8 cellular contexts compared by ENCODE assay signal in genomic region chr13:76991796-76992547, GRCh38. TPM values are rescaled to one million over a fixed set of nuclear protein-coding genes. Genes with fewer than 3 reads are reported as not detected.
DNase-seq lines count a peak whose midpoint lies in the region; TF ChIP-seq lines count a peak whose summit lies in the region.

CLN5 (plus strand) TSS chr13:76992081; CDS start chr13:76992099, 18 bp downstream.

- peak in 1 of 4 donors; percentile 88 for TF ChIP-seq POLR2A in stomach (IDR thresholded peaks at IDR 0.05)

- H3K4me1 Mint-ChIP-seq in H9 (peaks cover 20% of the 10 kb centered on the region in 2 experiments), neural crest cell (peaks cover 30% of the 10 kb centered on the region)

- peak within 1 kb of the TSS; percentile 90 for H3K18ac ChIP-seq in H9 (ENCODE audit: insufficient read length, low read depth, low read length)

- peak; percentile 20 for TF ChIP-seq EP300 in stomach (IDR thresholded peaks at IDR 0.05)

- no peaks in the 10 kb centered on the region; a peak in 1 of 5 replicates for H3K9me3 Mint-ChIP-seq in H9
- H3K9me3 Mint-ChIP-seq in neural crest cell = no peaks in the 10 kb centered on the region

- no peak within 1 kb of the TSS for H4K91ac ChIP-seq in H9 (ENCODE audit: insufficient read length, low read depth, low read length)

- no peak within 1 kb of the TSS for H2AK5ac ChIP-seq in H9 (ENCODE audit: insufficient read length, low read length)

- no CpG with 5 or more reads among the region's 73 CpGs for WGBS in H9 (ENCODE audit: extremely low coverage, insufficient read length, low lambda C conversion rate)
- 0 to 1% (median 0%) methylated on average over 19 to 73 of the region's 73 CpGs for WGBS in stomach, 5 donors

- intact Hi-C loops in stomach (cut with DNase I; ENCODE audit: low total_unique reads) = no loop called here

- H2AFZ ChIP-seq in H9 (ENCODE audit: low read length) = no peak within 1 kb of the TSS

- H3K4me3 Mint-ChIP-seq in H9 (peak within 1 kb of the TSS; percentile 95 to 99), neural crest cell (peak within 1 kb of the TSS; percentile 97)

- no peak within 1 kb of the TSS for H2BK5ac ChIP-seq in H9 (ENCODE audit: insufficient read length, low read length)

- H2BK15ac ChIP-seq in H9 (ENCODE audit: low read depth, low read length) = no peak within 1 kb of the TSS

- H3K9me3 ChIP-seq in H9 (ENCODE audit: control insufficient read depth, low read depth, low read length) = no peaks in the 10 kb centered on the region
- no peaks in the 10 kb centered on the region for H3K9me3 ChIP-seq in SJCRH30 (replicated peaks)
- no peaks in the 10 kb centered on the region for H3K9me3 ChIP-seq in stomach

- peak within 1 kb of the TSS; percentile 93 for H4K5ac ChIP-seq in H9 (ENCODE audit: insufficient read length, low read depth, low read length)

- H3K27ac ChIP-seq in H9 (ENCODE audit: insufficient read length, low read depth, low read length) (peak within 1 kb of the TSS; percentile 30), SJCRH30 (peak within 1 kb of the TSS; percentile 31), stomach (peak within 1 kb of the TSS; percentile 90 to 97 (median 91))

- no peak within 1 kb of the TSS for H3K56ac ChIP-seq in H9 (ENCODE audit: insufficient read length, low read depth, low read length)

- H4K20me1 ChIP-seq in H9 (ENCODE audit: control insufficient read depth, insufficient read depth, insufficient read length) = no peaks in the 10 kb centered on the region

- H3K23me2 ChIP-seq in H9 (ENCODE audit: insufficient read length, low read depth, low read length, poor library complexity, severe bottlenecking) = peaks cover 8% of the 10 kb centered on the region

- peak within 1 kb of the TSS; percentile 94 for H3K9ac ChIP-seq in H9 (ENCODE audit: extremely low read depth, insufficient read length, low read length)

- no peak within 1 kb of the TSS for H4K8ac ChIP-seq in H9 (replicated peaks; ENCODE audit: insufficient read length, low read depth, low read length)

- H3K4me1 ChIP-seq in H9 (ENCODE audit: insufficient read depth, low read length) (no peaks in the 10 kb centered on the region; the same call in 1 of the 2 replicates), SJCRH30 (no peaks in the 10 kb centered on the region), stomach (peaks cover 15 to 32% (median 23%) of the 10 kb centered on the region in 4 donors)

- TF ChIP-seq CTCF in H9 (conservative IDR thresholded peaks at IDR 0.05) = no peak
- TF ChIP-seq CTCF in foreskin fibroblast (IDR thresholded peaks at IDR 0.05; ENCODE audit: low read depth, low read length) = no peak
- no peak for TF ChIP-seq CTCF in neural crest cell (conservative IDR thresholded peaks at IDR 0.05)
- TF ChIP-seq CTCF in stomach (IDR thresholded peaks at IDR 0.05) = peak in 1 of 7 experiments; percentile 21

- no peak within 1 kb of the TSS for H2BK20ac ChIP-seq in H9 (ENCODE audit: low read depth, low read length, poor library complexity, severe bottlenecking)

- H3K4me3 ChIP-seq in SJCRH30 = peak within 1 kb of the TSS; percentile 75
- H3K4me3 ChIP-seq in foreskin fibroblast (ENCODE audit: low read depth in 1 of 2, low read length in 2 of 2) = peak within 1 kb of the TSS; percentile 93
- H3K4me3 ChIP-seq in stomach = peak within 1 kb of the TSS; percentile 57 to 88 (median 76)

- H3K27me3 Mint-ChIP-seq in H9 (ENCODE audit: low read depth) (peaks cover 14% of the 10 kb centered on the region), neural crest cell (ENCODE audit: low read depth) (no peaks in the 10 kb centered on the region)

- H3K23ac ChIP-seq in H9 (ENCODE audit: insufficient read length, low read depth, low read length) = no peak within 1 kb of the TSS

- no peaks in the 10 kb centered on the region for H3K79me1 ChIP-seq in H9 (ENCODE audit: insufficient read depth, low read depth, low read length, poor library complexity, severe bottlenecking)

- H3K27ac Mint-ChIP-seq in H9 (peak within 1 kb of the TSS; percentile 93 to 99 (median 98); a peak in 6 of 7 replicates), neural crest cell (ENCODE audit: unreplicated experiment) (peak within 1 kb of the TSS; percentile 98)

- H2BK120ac ChIP-seq in H9 (ENCODE audit: low read depth, low read length, poor library complexity, severe bottlenecking) = no peak within 1 kb of the TSS

- peaks cover 6% of the 10 kb centered on the region; the same call in 1 of the 2 replicates for H3K36me3 ChIP-seq in SJCRH30
- peaks cover 6 to 18% (median 16%) of the 10 kb centered on the region in 4 donors for H3K36me3 ChIP-seq in stomach

- no peak within 1 kb of the TSS for H3K4ac ChIP-seq in H9 (ENCODE audit: low read depth, low read length)

- H3K4me2 ChIP-seq in H9 (ENCODE audit: insufficient read depth, insufficient read length, low read length) = peak within 1 kb of the TSS; percentile 88

- H3K36me3 Mint-ChIP-seq in H9 (ENCODE audit: insufficient read depth in 1 of 3, low read depth in 3 of 3) (peaks cover 0 to 8% (median 8%) of the 10 kb centered on the region in 3 experiments; a peak in 5 of 7 replicates), neural crest cell (ENCODE audit: low read depth) (peaks cover 6% of the 10 kb centered on the region)

- H3K14ac ChIP-seq in H9 (ENCODE audit: insufficient read depth, low read length) = peak within 1 kb of the TSS; percentile 92

- H3K27me3 ChIP-seq in H9 (ENCODE audit: insufficient read depth, low read length) = no peaks in the 10 kb centered on the region
- H3K27me3 ChIP-seq in SJCRH30 = no peaks in the 10 kb centered on the region
- H3K27me3 ChIP-seq in stomach = no peaks in the 10 kb centered on the region

- H2BK12ac ChIP-seq in H9 (ENCODE audit: insufficient read length, low read depth, low read length) = no peak within 1 kb of the TSS

- H3T11ph ChIP-seq in H9 (ENCODE audit: low read length) = no peak within 1 kb of the TSS

- DNase-seq in GDM1 (lab: John Stamatoyannopoulos, UW) = peak; percentile 97
- peak; percentile 95 for DNase-seq in H9
- peak; percentile 89 for DNase-seq in M059J (ENCODE audit: low read depth)
- peak; percentile 87 for DNase-seq in SJCRH30
- peak; percentile 87 for DNase-seq in activated gamma-delta T cell treated with anti-CD3 and anti-CD28 coated beads, Interleukin-2, amount 50 U/mL, for 16 hours (ENCODE audit: low read depth)
- DNase-seq in foreskin fibroblast = peak; percentile 91 to 97
- DNase-seq in neural crest cell (ENCODE audit: low read depth, low spot score) = peak; percentile 73
- peak; percentile 96 for DNase-seq in stomach

- H3K79me2 ChIP-seq in H9 (ENCODE audit: insufficient read depth, low read length) = no peaks in the 10 kb centered on the region; the same call in 1 of the 2 replicates

RNA-seq across cellular contexts. Expression of gene CLN5, which starts in this region (rescaled TPM):
- total RNA-seq in H9 (2021) = 8.3 and 10.1 TPM in 2 replicates
- 21.3 and 23.3 TPM in 2 replicates for total RNA-seq in M059J (2014; rRNA removed; shearing (Covaris generic))
- total RNA-seq in SJCRH30 (2014; rRNA removed; shearing (Covaris generic)) = 11.9 and 14.9 TPM in 2 replicates
- total RNA-seq in neural crest cell = 17.3 and 17.5 TPM in 2 replicates
- 10 to 100 TPM in 4 of 5 donors, under 1 TPM in 1; under 0.01 to 84.3 (median 22.9) TPM for total RNA-seq in stomach
- 10 to 100 TPM in 1 of 3 donors, 1 to 10 TPM in 2; 8.4 to 15.0 (median 9.8) TPM for polyA plus RNA-seq in stomach

Comparison
In these comparisons a context has a peak if more than half of its experiments do, and no peak if none do; other contexts are left out.
1. Peak in every context shown above with its lines: DNase-seq, H3K4me3 ChIP-seq and H3K27ac ChIP-seq.
2. H3K27ac ChIP-seq: peak in every context shown above with its lines; median percentile 91 in stomach; 31 in SJCRH30; 30 in H9.